In genomic region chr3:156723182-156723619, GRCh38 we compare ENCODE assay signal across 12 cellular contexts. TPM values are rescaled to one million over a fixed set of nuclear protein-coding genes. Genes with fewer than 3 reads are reported as not detected.
DNase-seq lines count a peak whose midpoint lies in the region; ATAC-seq and TF ChIP-seq lines count a peak whose summit lies in the region.
"Had no signal": no experiment of that assay in that cellular context is flagged by ENCODE, and none has a peak within 500 bp of the region (broad histone marks: within the 10 kb centered on the region; RNA-seq: fewer than 3 reads in every experiment).

No MANE protein-coding gene starts in this region.

- H3K27me3 ChIP-seq in dorsolateral prefrontal cortex = no peaks in the 10 kb centered on the region
- H3K27me3 ChIP-seq: SJSA1 had no signal

- H3K27ac ChIP-seq in dorsolateral prefrontal cortex = no peak overlapping the region
- H3K27ac ChIP-seq: SJSA1 had no signal

- TF ChIP-seq POLR2A in NB4 (IDR thresholded peaks at IDR 0.05; ENCODE audit: extremely low read depth, insufficient read length) = no peak

- H3K4me3 ChIP-seq in AG10803 (ENCODE audit: low read length) = no peak overlapping the region
- no peak overlapping the region for H3K4me3 ChIP-seq in NB4 (ENCODE audit: low read depth, low read length)
- H3K4me3 ChIP-seq in dorsolateral prefrontal cortex = no peak overlapping the region
- H3K4me3 ChIP-seq: SJSA1 had no signal

- peak; percentile 31 for DNase-seq in AG10803 (ENCODE audit: low read depth)
- DNase-seq in NB4 (ENCODE audit: low read depth) = peak; percentile 13
- DNase-seq in fibroblast of the conjunctiva (ENCODE audit: low read depth) = peak; percentile 1
- DNase-seq in NCI-H2081 treated with DMSO at 0.1 percent for 48 hours (lab: John Stamatoyannopoulos, UW) = no peak
- no peak for DNase-seq in NCI-H446 treated with DMSO at 0.1 percent for 48 hours (lab: John Stamatoyannopoulos, UW)
- DNase-seq in dorsolateral prefrontal cortex = no peak
- DNase-seq: islet precursor cell, NCI-H345 had no signal

- TF ChIP-seq CTCF in AG10803 (conservative IDR thresholded peaks at IDR 0.05; ENCODE audit: low read length) (no peak), NB4 (IDR thresholded peaks at IDR 0.05; ENCODE audit: low read depth, low read length) (no peak), dorsolateral prefrontal cortex (IDR thresholded peaks at IDR 0.05 in 54 of 56, conservative IDR thresholded peaks at IDR 0.05 in 2 of 56; ENCODE audit: low read depth in 1 of 56, partially characterized antibody in 56 of 56) (no peak)

- ATAC-seq in GM18907 (IDR thresholded peaks at IDR 0.05; ENCODE audit: unreplicated experiment) (peak; percentile 40), HG03135 (IDR thresholded peaks at IDR 0.05; ENCODE audit: unreplicated experiment) (no peak)
- ATAC-seq: esophagus mucosa had no signal

- intact Hi-C loops in dorsolateral prefrontal cortex (cut with DNase I) = no loop called here

RNA-seq across cellular contexts. Expression of gene TIPARP, which starts 48.8 kb away (rescaled TPM):
- total RNA-seq in dorsolateral prefrontal cortex = 10 to 100 TPM; 13.7 to 81.5 (median 24.6) TPM

Comparison
In these comparisons a context has a peak if more than half of its experiments do, and no peak if none do; other contexts are left out.
1. DNase-seq: peak in AG10803 (single experiment), NB4 (single experiment) and fibroblast of the conjunctiva (single experiment); none in NCI-H2081 treated with DMSO at 0.1 percent for 48 hours (single experiment), NCI-H446 treated with DMSO at 0.1 percent for 48 hours (single experiment) and dorsolateral prefrontal cortex (0 of 10).